Comparison of ENCODE assay signal across 23 cellular contexts in the genomic region with DNA sequence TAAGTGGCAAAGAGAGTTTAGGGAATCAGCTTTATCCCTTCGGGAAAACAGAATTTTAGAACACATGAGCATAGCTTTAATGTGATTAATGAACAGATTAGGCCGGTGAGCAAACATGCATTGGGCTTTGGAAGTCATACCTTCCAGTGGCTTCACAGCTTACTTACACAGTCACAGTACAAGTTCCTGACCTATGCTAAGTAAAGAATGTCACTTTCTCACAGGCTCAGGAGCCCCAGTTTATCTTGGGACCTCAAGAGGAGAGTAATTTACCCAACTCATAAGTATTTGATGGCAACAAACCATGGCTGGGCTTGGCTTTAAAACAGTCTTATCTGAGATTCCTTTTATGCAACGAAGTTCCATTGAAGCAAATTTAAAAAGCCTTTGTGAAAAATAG.
"Had no signal": no experiment of that assay in that cellular context is flagged by ENCODE, and none has a peak within 500 bp of the region (broad histone marks: within the 10 kb centered on the region; RNA-seq: fewer than 3 reads in every experiment).

No MANE protein-coding gene starts in this region.

- H3K27me3 ChIP-seq: breast epithelium, gastroesophageal sphincter, heart right ventricle, right atrium auricular region, transverse colon had no signal

- H3K9me3 ChIP-seq: breast epithelium, gastroesophageal sphincter, heart right ventricle, right atrium auricular region, transverse colon had no signal

- H3K4me1 ChIP-seq: breast epithelium, gastroesophageal sphincter, heart right ventricle, right atrium auricular region, transverse colon had no signal

- H3K27ac Mint-ChIP-seq: activated B cell treated with CpG ODN at 0.5 μM for 24 hours; activated CD8-positive, alpha-beta T cell treated with anti-CD3 and anti-CD28 coated beads for 36 hours; activated naive CD8-positive, alpha-beta T cell treated with anti-CD3 and anti-CD28 coated beads, Interleukin-2, amount 50 U/mL, for 24 hours; activated T-helper 17 cell treated with anti-CD3 and anti-CD28 coated beads, Interleukin-2, amount 50 U/mL, for 72 hours; nephron progenitor cell; T-helper 2 cell treated with Interferon-gamma antibody and Interleukin-4, amounts not matched to agents 5 μg/mL and 100 μg/mL, for 36 hours had no signal

- H3K36me3 ChIP-seq: breast epithelium, gastroesophageal sphincter, heart right ventricle, right atrium auricular region, transverse colon had no signal

- H3K4me3 ChIP-seq: breast epithelium, gastroesophageal sphincter, heart right ventricle, right atrium auricular region, transverse colon had no signal

- H3K27me3 Mint-ChIP-seq: activated B cell treated with CpG ODN at 0.5 μM for 24 hours; activated CD8-positive, alpha-beta T cell treated with anti-CD3 and anti-CD28 coated beads for 36 hours; activated naive CD8-positive, alpha-beta T cell treated with anti-CD3 and anti-CD28 coated beads, Interleukin-2, amount 50 U/mL, for 24 hours; activated T-helper 17 cell treated with anti-CD3 and anti-CD28 coated beads, Interleukin-2, amount 50 U/mL, for 72 hours had no signal

- H3K4me3 Mint-ChIP-seq: activated B cell treated with CpG ODN at 0.5 μM for 24 hours; activated CD8-positive, alpha-beta T cell treated with anti-CD3 and anti-CD28 coated beads for 36 hours; activated naive CD8-positive, alpha-beta T cell treated with anti-CD3 and anti-CD28 coated beads, Interleukin-2, amount 50 U/mL, for 24 hours; activated T-helper 17 cell treated with anti-CD3 and anti-CD28 coated beads, Interleukin-2, amount 50 U/mL, for 72 hours; nephron progenitor cell; T-helper 2 cell treated with Interferon-gamma antibody and Interleukin-4, amounts not matched to agents 5 μg/mL and 100 μg/mL, for 36 hours had no signal

- H3K4me1 Mint-ChIP-seq: activated B cell treated with CpG ODN at 0.5 μM for 24 hours; activated T-helper 17 cell treated with anti-CD3 and anti-CD28 coated beads, Interleukin-2, amount 50 U/mL, for 72 hours; nephron progenitor cell had no signal

- H3K27ac ChIP-seq: breast epithelium, gastroesophageal sphincter, heart right ventricle, right atrium auricular region, transverse colon had no signal

- DNase-seq: activated B cell treated with CpG ODN at 0.5 μM for 24 hours; activated CD4-positive, alpha-beta T cell treated with anti-CD3 and anti-CD28 coated beads for 48 hours; activated CD8-positive, alpha-beta T cell treated with anti-CD3 and anti-CD28 coated beads for 36 hours; activated naive CD4-positive, alpha-beta T cell; activated naive CD8-positive, alpha-beta T cell treated with anti-CD3 and anti-CD28 coated beads, Interleukin-2, amount 50 U/mL, for 24 hours; activated T-cell treated with anti-CD3 and anti-CD28 coated beads, Interleukin-2, amount 50 U/mL, for 1 hour; aorta; cerebellar nuclear complex; effector CD4-positive, alpha-beta T cell; heart right ventricle; mammary epithelial cell; nephron progenitor cell; occipital lobe; posterior cingulate gyrus; stimulated activated CD4-positive, alpha-beta T cell treated with anti-CD3 and anti-CD28 coated beads, Interleukin-12 subunit alpha, Interleukin-12 subunit beta, amount 100 ng/mL, for 4 hours; stimulated activated CD4-positive, alpha-beta T cell treated with anti-CD3 and anti-CD28 coated beads, Interleukin-1b, Interleukin-23, amount 100 ng/mL, for 48 hours; stimulated activated naive CD4-positive, alpha-beta T cell treated with Interleukin-2 at 50 U/mL for 16 hours; transverse colon had no signal

- ATAC-seq: activated CD8-positive, alpha-beta T cell treated with anti-CD3 and anti-CD28 coated beads for 36 hours; activated naive CD8-positive, alpha-beta T cell treated with anti-CD3 and anti-CD28 coated beads, Interleukin-2, amount 50 U/mL, for 24 hours; activated T-helper 17 cell treated with anti-CD3 and anti-CD28 coated beads, Interleukin-2, amount 50 U/mL, for 72 hours; gastroesophageal sphincter; heart right ventricle had no signal

- H3K9me3 Mint-ChIP-seq: activated B cell treated with CpG ODN at 0.5 μM for 24 hours; activated CD8-positive, alpha-beta T cell treated with anti-CD3 and anti-CD28 coated beads for 36 hours; activated naive CD8-positive, alpha-beta T cell treated with anti-CD3 and anti-CD28 coated beads, Interleukin-2, amount 50 U/mL, for 24 hours; activated T-helper 17 cell treated with anti-CD3 and anti-CD28 coated beads, Interleukin-2, amount 50 U/mL, for 72 hours; nephron progenitor cell; T-helper 2 cell treated with Interferon-gamma antibody and Interleukin-4, amounts not matched to agents 5 μg/mL and 100 μg/mL, for 36 hours had no signal
